ENCODE assay signal across 10 cellular contexts in genomic region chr15:48191574-48192225, GRCh38. TPM values are rescaled to one million over a fixed set of nuclear protein-coding genes. Genes with fewer than 3 reads are reported as not detected.
A peak's percentile ranks its signal among the peaks of the same experiment; 100 is the strongest.
DNase-seq lines count a peak whose midpoint lies in the region; ATAC-seq and TF ChIP-seq lines count a peak whose summit lies in the region.
"Had no signal": no experiment of that assay in that cellular context is flagged by ENCODE, and none has a peak within 500 bp of the region (broad histone marks: within the 10 kb centered on the region; RNA-seq: fewer than 3 reads in every experiment).

TSS of gene CTXN2 (plus strand) at chr15:48191665. CDS start at chr15:48201301, 9,636 bp downstream.

- no peak within 1 kb of the TSS for H3K9ac ChIP-seq in HUES64 (ENCODE audit: low read depth, low read length)

- no peaks in the 10 kb centered on the region; the same call in 1 of the 2 replicates for H3K4me1 ChIP-seq in HUES64 (ENCODE audit: insufficient read depth, low read length)
- H3K4me1 ChIP-seq in gastrocnemius medialis, result no peaks in the 10 kb centered on the region

- DNase-seq in SK-N-DZ (ENCODE audit: low spot score) (peak; percentile 68), head of caudate nucleus (peak; percentile 11 to 85 (median 59)), posterior cingulate gyrus (peak in 9 of 10 donors; percentile 10 to 90 (median 46)), gastrocnemius medialis (no peak)
- no peak for DNase-seq in activated naive CD4-positive, alpha-beta T cell treated with anti-CD3 and anti-CD28 coated beads, Interleukin-2, amount 10 ng/mL, durations not matched to agents 7 days and 5 days
- DNase-seq in stimulated activated effector memory CD8-positive, alpha-beta T cell treated with anti-CD3 and anti-CD28 coated beads, Interleukin-12 subunit alpha, Interleukin-12 subunit beta, amount 100 ng/mL, for 72 hours (ENCODE audit: low spot score in 2 of 2), result no peak

- peaks cover 16% of the 10 kb centered on the region for H3K27me3 Mint-ChIP-seq in activated naive CD4-positive, alpha-beta T cell treated with anti-CD3 and anti-CD28 coated beads, Interleukin-2, amount 10 ng/mL, durations not matched to agents 7 days and 5 days

- no peaks in the 10 kb centered on the region for H3K36me3 Mint-ChIP-seq in activated naive CD4-positive, alpha-beta T cell treated with anti-CD3 and anti-CD28 coated beads, Interleukin-2, amount 10 ng/mL, durations not matched to agents 7 days and 5 days
- H3K36me3 Mint-ChIP-seq in stimulated activated effector memory CD8-positive, alpha-beta T cell treated with anti-CD3 and anti-CD28 coated beads, Interleukin-12 subunit alpha, Interleukin-12 subunit beta, amount 100 ng/mL, for 72 hours, result no peaks in the 10 kb centered on the region

- H3K27ac ChIP-seq in HUES64 (ENCODE audit: low read depth, low read length) (no peak within 1 kb of the TSS), gastrocnemius medialis (no peak within 1 kb of the TSS)

- no peak for TF ChIP-seq POLR2A in gastrocnemius medialis (IDR thresholded peaks at IDR 0.05)

- no peak within 1 kb of the TSS for H3K27ac Mint-ChIP-seq in activated naive CD4-positive, alpha-beta T cell treated with anti-CD3 and anti-CD28 coated beads, Interleukin-2, amount 10 ng/mL, durations not matched to agents 7 days and 5 days
- H3K27ac Mint-ChIP-seq in stimulated activated effector memory CD8-positive, alpha-beta T cell treated with anti-CD3 and anti-CD28 coated beads, Interleukin-12 subunit alpha, Interleukin-12 subunit beta, amount 100 ng/mL, for 72 hours, result no peak within 1 kb of the TSS

- no peak for ATAC-seq in gastrocnemius medialis
- no peak for ATAC-seq in stimulated activated effector memory CD8-positive, alpha-beta T cell treated with anti-CD3 and anti-CD28 coated beads, Interleukin-12 subunit alpha, Interleukin-12 subunit beta, amount 100 ng/mL, for 72 hours
- ATAC-seq: activated CD4-positive, CD25-positive, alpha-beta regulatory T cell treated with anti-CD3 and anti-CD28 coated beads, Interleukin-2, amount 50 U/mL, for 24 hours had no signal

- in situ Hi-C loops in gastrocnemius medialis (cut with MboI; ENCODE audit: low sequenced_read_pairs in 4 of 4), result no loop called here

- no peaks in the 10 kb centered on the region for H3K36me3 ChIP-seq in HUES64 (ENCODE audit: insufficient read depth, low read length)
- H3K36me3 ChIP-seq in gastrocnemius medialis, result no peaks in the 10 kb centered on the region

- no peaks in the 10 kb centered on the region for H3K9me3 ChIP-seq in HUES64 (ENCODE audit: insufficient read depth, low read depth, low read length)
- no peaks in the 10 kb centered on the region for H3K9me3 ChIP-seq in gastrocnemius medialis

- H3K27me3 ChIP-seq in HUES64 (ENCODE audit: insufficient read depth, low read length) (peaks cover 28% of the 10 kb centered on the region), gastrocnemius medialis (peaks cover 3 to 11% (median 4%) of the 10 kb centered on the region in 3 donors)

- H3K4me1 Mint-ChIP-seq in activated naive CD4-positive, alpha-beta T cell treated with anti-CD3 and anti-CD28 coated beads, Interleukin-2, amount 10 ng/mL, durations not matched to agents 7 days and 5 days, result peaks cover 4% of the 10 kb centered on the region
- no peaks in the 10 kb centered on the region for H3K4me1 Mint-ChIP-seq in stimulated activated effector memory CD8-positive, alpha-beta T cell treated with anti-CD3 and anti-CD28 coated beads, Interleukin-12 subunit alpha, Interleukin-12 subunit beta, amount 100 ng/mL, for 72 hours
- H3K4me1 Mint-ChIP-seq: central memory CD8-positive, alpha-beta T cell had no signal

- peak within 1 kb of the TSS; percentile 52 for H3K4me3 ChIP-seq in HUES64 (ENCODE audit: low read length)
- H3K4me3 ChIP-seq in gastrocnemius medialis, result no peak within 1 kb of the TSS
- H3K4me3 ChIP-seq: lung had no signal

- WGBS in HUES64, result 11% methylated on average over 31 of the region's 31 CpGs

- H3K9me3 Mint-ChIP-seq in activated naive CD4-positive, alpha-beta T cell treated with anti-CD3 and anti-CD28 coated beads, Interleukin-2, amount 10 ng/mL, durations not matched to agents 7 days and 5 days, result no peaks in the 10 kb centered on the region
- peaks cover 7% of the 10 kb centered on the region for H3K9me3 Mint-ChIP-seq in stimulated activated effector memory CD8-positive, alpha-beta T cell treated with anti-CD3 and anti-CD28 coated beads, Interleukin-12 subunit alpha, Interleukin-12 subunit beta, amount 100 ng/mL, for 72 hours

- no peak for TF ChIP-seq CTCF in gastrocnemius medialis (IDR thresholded peaks at IDR 0.05 in 4 of 5, conservative IDR thresholded peaks at IDR 0.05 in 1 of 5)

- no peak within 1 kb of the TSS for H3K4me3 Mint-ChIP-seq in activated naive CD4-positive, alpha-beta T cell treated with anti-CD3 and anti-CD28 coated beads, Interleukin-2, amount 10 ng/mL, durations not matched to agents 7 days and 5 days
- H3K4me3 Mint-ChIP-seq in stimulated activated effector memory CD8-positive, alpha-beta T cell treated with anti-CD3 and anti-CD28 coated beads, Interleukin-12 subunit alpha, Interleukin-12 subunit beta, amount 100 ng/mL, for 72 hours, result no peak within 1 kb of the TSS
- H3K4me3 Mint-ChIP-seq: central memory CD8-positive, alpha-beta T cell had no signal

- CTCF ChIA-PET in activated naive CD4-positive, alpha-beta T cell treated with anti-CD3 and anti-CD28 coated beads, Interleukin-2, amount 10 ng/mL, durations not matched to agents 7 days and 5 days (lab: Charles Lee), result no interaction called here

- intact Hi-C loops in head of caudate nucleus (cut with DNase I) (no loop called here), posterior cingulate gyrus (cut with DNase I) (no loop called here), gastrocnemius medialis (cut with DNase I; ENCODE audit: low total_unique reads) (no loop called here)

RNA-seq across cellular contexts. Expression of gene CTXN2, which starts in this region (rescaled TPM):
- 0.15 TPM for polyA plus RNA-seq in HUES64 (2013, experiment 1 of 2)
- not detected for polyA plus RNA-seq in HUES64 (2013, experiment 2 of 2)
- 0.05 and 0.37 TPM in 2 replicates for polyA plus RNA-seq in SK-N-DZ (2014; cell fraction: cytosol; rRNA removed)
- polyA plus RNA-seq in SK-N-DZ (2014; cell fraction: nucleus; rRNA removed), result 0.21 and 0.27 TPM in 2 replicates
- total RNA-seq in gastrocnemius medialis, result not detected
- total RNA-seq: lung had no signal
- polyA plus RNA-seq: lung had no signal

Comparison
In these comparisons a context has a peak if more than half of its experiments do, and no peak if none do; other contexts are left out.
1. DNase-seq: peak in SK-N-DZ (single experiment), head of caudate nucleus (42 of 42) and posterior cingulate gyrus (9 of 10); none in activated naive CD4-positive, alpha-beta T cell treated with anti-CD3 and anti-CD28 coated beads, Interleukin-2, amount 10 ng/mL, durations not matched to agents 7 days and 5 days (single experiment), gastrocnemius medialis (0 of 2) and stimulated activated effector memory CD8-positive, alpha-beta T cell treated with anti-CD3 and anti-CD28 coated beads, Interleukin-12 subunit alpha, Interleukin-12 subunit beta, amount 100 ng/mL, for 72 hours (0 of 2).